ENCODE assay signal across 19 cellular contexts in the genomic region with DNA sequence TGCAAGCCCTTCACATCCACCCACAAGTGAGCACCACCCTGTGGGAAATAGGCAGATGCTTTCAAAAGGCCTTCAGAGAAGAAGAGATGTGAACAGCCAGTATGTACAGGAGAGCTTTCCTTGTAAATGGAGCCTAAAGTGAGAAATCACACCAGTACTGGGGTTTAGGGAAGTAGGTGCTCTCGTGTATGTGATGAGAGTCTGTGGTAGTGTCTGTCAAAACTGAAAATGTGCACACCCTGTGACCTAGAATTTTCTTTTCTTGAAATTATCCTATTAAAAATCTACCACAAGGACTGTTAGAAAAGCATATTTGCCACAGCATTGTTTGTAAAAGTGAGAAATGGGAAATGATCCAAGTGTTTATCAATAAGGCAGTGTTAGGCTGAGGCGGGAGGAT. TPM values are rescaled to one million over a fixed set of nuclear protein-coding genes. Genes with fewer than 3 reads are reported as not detected.
DNase-seq lines count a peak whose midpoint lies in the region; ATAC-seq and TF ChIP-seq lines count a peak whose summit lies in the region.
"Had no signal": no experiment of that assay in that cellular context is flagged by ENCODE, and none has a peak within 500 bp of the region (broad histone marks: within the 10 kb centered on the region; RNA-seq: fewer than 3 reads in every experiment).

No MANE protein-coding gene starts in this region.

- no peaks in the 10 kb centered on the region for H4K20me1 ChIP-seq in MM.1S (ENCODE audit: insufficient read depth, low read length)

- no peaks in the 10 kb centered on the region for H3K9me2 ChIP-seq in MM.1S (replicated peaks; ENCODE audit: insufficient read depth, low read length)

- peaks cover 58% of the 10 kb centered on the region for H3F3A ChIP-seq in MM.1S (ENCODE audit: insufficient read depth, low read length)

- peak overlapping the region; percentile 99 for H3K27ac Mint-ChIP-seq in activated naive CD8-positive, alpha-beta T cell
- H3K27ac Mint-ChIP-seq in activated naive CD8-positive, alpha-beta T cell treated with anti-CD3 and anti-CD28 coated beads, Interleukin-2, amount 50 U/mL, for 24 hours = no peak overlapping the region
- peak overlapping the region; percentile 27 for H3K27ac Mint-ChIP-seq in activated CD8-positive, alpha-beta T cell treated with anti-CD3 and anti-CD28 coated beads for 36 hours

- H3K9me3 ChIP-seq in MM.1S (replicated peaks; ENCODE audit: insufficient read depth, low read length) (no peaks in the 10 kb centered on the region), HAP-1 (no peaks in the 10 kb centered on the region)
- H3K9me3 ChIP-seq: SJCRH30 had no signal

- H3K4me1 Mint-ChIP-seq in activated naive CD8-positive, alpha-beta T cell (ENCODE audit: low read depth) = peaks cover 67% of the 10 kb centered on the region
- H3K4me1 Mint-ChIP-seq in activated naive CD8-positive, alpha-beta T cell treated with anti-CD3 and anti-CD28 coated beads, Interleukin-2, amount 50 U/mL, for 24 hours = peaks cover 66% of the 10 kb centered on the region
- peaks cover 68% of the 10 kb centered on the region for H3K4me1 Mint-ChIP-seq in activated CD8-positive, alpha-beta T cell treated with anti-CD3 and anti-CD28 coated beads for 36 hours (ENCODE audit: low read depth)

- intact Hi-C loops in activated CD8-positive, alpha-beta T cell treated with anti-CD3 and anti-CD28 coated beads for 36 hours (cut with micrococcal nuclease) = loop anchor here (5.0 kb wide), 1 partner anchor 69 kb away; no protein-coding TSS in a partner anchor

- peaks cover 88% of the 10 kb centered on the region for H3K4me1 ChIP-seq in MM.1S (ENCODE audit: low read length)
- no peaks in the 10 kb centered on the region for H3K4me1 ChIP-seq in HAP-1
- H3K4me1 ChIP-seq: SJCRH30 had no signal

- peak overlapping the region; percentile 98; the same call in 1 of the 2 replicates for H3K27ac ChIP-seq in MM.1S (ENCODE audit: low read length)
- H3K27ac ChIP-seq: hepatocyte, HL-60, SJCRH30 had no signal

- no peaks in the 10 kb centered on the region for H3K27me3 ChIP-seq in MM.1S (replicated peaks; ENCODE audit: insufficient read depth, low read length)
- H3K27me3 ChIP-seq in HAP-1 (ENCODE audit: low read depth) = no peaks in the 10 kb centered on the region
- H3K27me3 ChIP-seq: hepatocyte, SJCRH30 had no signal

- H3K36me3 ChIP-seq in MM.1S (replicated peaks; ENCODE audit: insufficient read depth, low read length) (no peaks in the 10 kb centered on the region), HAP-1 (replicated peaks) (no peaks in the 10 kb centered on the region)
- H3K36me3 ChIP-seq: SJCRH30 had no signal

- H3K4me2 ChIP-seq in MM.1S (ENCODE audit: low read depth, low read length) = peak overlapping the region; percentile 99; the same call in 1 of the 2 replicates
- H3K4me2 ChIP-seq: hepatocyte had no signal

- peak overlapping the region; percentile 70 for H3K4me3 Mint-ChIP-seq in activated naive CD8-positive, alpha-beta T cell
- no peak overlapping the region for H3K4me3 Mint-ChIP-seq in activated naive CD8-positive, alpha-beta T cell treated with anti-CD3 and anti-CD28 coated beads, Interleukin-2, amount 50 U/mL, for 24 hours
- no peak overlapping the region for H3K4me3 Mint-ChIP-seq in activated CD8-positive, alpha-beta T cell treated with anti-CD3 and anti-CD28 coated beads for 36 hours
- H3K4me3 Mint-ChIP-seq: central memory CD8-positive, alpha-beta T cell had no signal

- H3K79me2 ChIP-seq in MM.1S (ENCODE audit: low read length) = peaks cover 81% of the 10 kb centered on the region

- DNase-seq in activated naive CD8-positive, alpha-beta T cell treated with anti-CD3 and anti-CD28 coated beads, Interleukin-2, amount 50 U/mL, for 24 hours = no peak
- DNase-seq in MM.1S (no peak), left lobe of liver (ENCODE audit: low spot score) (no peak), KG1 (lab: John Stamatoyannopoulos, UW) (no peak), HAP-1 (ENCODE audit: low spot score in 2 of 2) (no peak)
- no peak for DNase-seq in activated CD8-positive, alpha-beta T cell treated with anti-CD3 and anti-CD28 coated beads for 36 hours
- DNase-seq: activated CD4-positive, alpha-beta T cell treated with anti-CD3 and anti-CD28 coated beads, Interleukin-2, amount 50 U/mL, for 4 hours; activated T-cell treated with anti-CD3 and anti-CD28 coated beads, Interleukin-2, amount 50 U/mL, for 48 hours; amniotic stem cell; kidney; NCI-H1092; NCI-H2171 treated with DMSO at 0.1 percent for 48 hours; retina; SJCRH30 had no signal

- H2AFZ ChIP-seq in MM.1S (ENCODE audit: low read length) = no peak overlapping the region
- H2AFZ ChIP-seq: hepatocyte had no signal

- H3K4me3 ChIP-seq in MM.1S (ENCODE audit: low read length) (no peak overlapping the region), HAP-1 (no peak overlapping the region)
- H3K4me3 ChIP-seq: hepatocyte, SJCRH30 had no signal

- H3K9me3 Mint-ChIP-seq in activated naive CD8-positive, alpha-beta T cell (ENCODE audit: low read depth) = no peaks in the 10 kb centered on the region
- peaks cover 10% of the 10 kb centered on the region for H3K9me3 Mint-ChIP-seq in activated naive CD8-positive, alpha-beta T cell treated with anti-CD3 and anti-CD28 coated beads, Interleukin-2, amount 50 U/mL, for 24 hours
- peaks cover 3% of the 10 kb centered on the region for H3K9me3 Mint-ChIP-seq in activated CD8-positive, alpha-beta T cell treated with anti-CD3 and anti-CD28 coated beads for 36 hours
- H3K9me3 Mint-ChIP-seq: central memory CD8-positive, alpha-beta T cell had no signal

- CTCF ChIA-PET in activated CD8-positive, alpha-beta T cell treated with anti-CD3 and anti-CD28 coated beads for 36 hours (lab: Charles Lee) = interaction anchor here (0.9 to 1.5 kb wide), 3 partner anchors 11 to 211 kb away, joined by 3 to 5 read pairs (median 3); no protein-coding TSS in a partner anchor

- no peaks in the 10 kb centered on the region for H3K27me3 Mint-ChIP-seq in activated naive CD8-positive, alpha-beta T cell
- H3K27me3 Mint-ChIP-seq in activated naive CD8-positive, alpha-beta T cell treated with anti-CD3 and anti-CD28 coated beads, Interleukin-2, amount 50 U/mL, for 24 hours = no peaks in the 10 kb centered on the region
- no peaks in the 10 kb centered on the region for H3K27me3 Mint-ChIP-seq in activated CD8-positive, alpha-beta T cell treated with anti-CD3 and anti-CD28 coated beads for 36 hours
- H3K27me3 Mint-ChIP-seq: central memory CD8-positive, alpha-beta T cell had no signal

- ATAC-seq in activated naive CD8-positive, alpha-beta T cell treated with anti-CD3 and anti-CD28 coated beads, Interleukin-2, amount 50 U/mL, for 24 hours = no peak
- ATAC-seq in activated CD8-positive, alpha-beta T cell treated with anti-CD3 and anti-CD28 coated beads for 36 hours = no peak
- ATAC-seq in left lobe of liver = no peak
- ATAC-seq in GM21528 (IDR thresholded peaks at IDR 0.05; ENCODE audit: low FRiP score, unreplicated experiment) = no peak

- POLR2A ChIA-PET in activated CD8-positive, alpha-beta T cell treated with anti-CD3 and anti-CD28 coated beads for 36 hours (lab: Charles Lee) = interaction anchor here (1.2 to 1.5 kb wide), 2 partner anchors 13 to 16 kb away, joined by 3 to 6 read pairs; a partner anchor contains a TSS

- H3K9ac ChIP-seq in MM.1S (ENCODE audit: low read length) = no peak overlapping the region

- in situ Hi-C loops in HAP-1 (cut with MboI; ENCODE audit: low sequenced_read_pairs) = no loop called here

- TF ChIP-seq CTCF in MM.1S (IDR thresholded peaks at IDR 0.05; ENCODE audit: low read length) = no peak
- TF ChIP-seq CTCF in activated CD8-positive, alpha-beta T cell treated with anti-CD3 and anti-CD28 coated beads for 36 hours (IDR thresholded peaks at IDR 0.05) = no peak

- H3K36me3 Mint-ChIP-seq in activated naive CD8-positive, alpha-beta T cell = peaks cover 14% of the 10 kb centered on the region
- peaks cover 21% of the 10 kb centered on the region for H3K36me3 Mint-ChIP-seq in activated naive CD8-positive, alpha-beta T cell treated with anti-CD3 and anti-CD28 coated beads, Interleukin-2, amount 50 U/mL, for 24 hours (ENCODE audit: low read depth)
- peaks cover 42% of the 10 kb centered on the region for H3K36me3 Mint-ChIP-seq in activated CD8-positive, alpha-beta T cell treated with anti-CD3 and anti-CD28 coated beads for 36 hours (ENCODE audit: low read depth)

RNA-seq across cellular contexts. Expression of a gene that starts 16.6 kb away (rescaled TPM):
- total RNA-seq in activated CD8-positive, alpha-beta T cell treated with anti-CD3 and anti-CD28 coated beads for 36 hours = 10 to 100 TPM; 19.7 to 21.1 TPM
- 1.4 TPM for total RNA-seq in left lobe of liver
